2 cellular contexts compared by ENCODE assay signal in the genomic region with DNA sequence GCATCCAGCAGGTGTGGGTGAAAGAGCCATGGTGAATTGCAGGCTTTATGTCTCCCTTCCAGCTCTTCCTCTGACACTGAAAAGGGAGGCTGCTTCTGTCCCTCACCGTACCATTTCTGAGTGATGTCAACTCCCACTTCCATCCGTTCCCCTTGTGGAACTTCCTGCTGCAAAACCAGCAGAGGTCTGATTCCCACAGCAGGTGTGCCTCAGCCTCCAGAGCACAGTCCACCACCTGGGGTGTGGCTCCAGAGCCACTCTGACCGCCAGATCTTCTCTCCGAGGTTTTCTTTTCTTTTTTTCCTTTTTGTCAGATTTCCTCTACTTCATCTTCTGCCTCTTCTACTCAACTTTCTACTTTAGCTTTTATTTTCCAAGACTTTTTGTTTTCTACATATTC.
TF ChIP-seq lines count a peak whose summit lies in the region.

No MANE protein-coding gene starts in this region.

TF ChIP-seq in HCT116, 20 proteins besides CTCF, POLR2A, EP300 and RAD21 (continued from another document):
- no peak for TF ChIP-seq ZFX (IDR thresholded peaks at IDR 0.05)
- TF ChIP-seq CEBPB (IDR thresholded peaks at IDR 0.05; ENCODE audit: low read depth) = no peak
- TF ChIP-seq EZH2 (IDR thresholded peaks at IDR 0.05) = no peak
- no peak for TF ChIP-seq FOSL1 (IDR thresholded peaks at IDR 0.05; ENCODE audit: low read depth)
- TF ChIP-seq JUND (IDR thresholded peaks at IDR 0.05) = no peak
- TF ChIP-seq, protein P1, sequence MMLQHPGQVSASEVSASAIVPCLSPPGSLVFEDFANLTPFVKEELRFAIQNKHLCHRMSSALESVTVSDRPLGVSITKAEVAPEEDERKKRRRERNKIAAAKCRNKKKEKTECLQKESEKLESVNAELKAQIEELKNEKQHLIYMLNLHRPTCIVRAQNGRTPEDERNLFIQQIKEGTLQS (IDR thresholded peaks at IDR 0.05) = no peak
- no peak for TF ChIP-seq EGR1 (IDR thresholded peaks at IDR 0.05; ENCODE audit: low read depth)
- TF ChIP-seq, protein P2, sequence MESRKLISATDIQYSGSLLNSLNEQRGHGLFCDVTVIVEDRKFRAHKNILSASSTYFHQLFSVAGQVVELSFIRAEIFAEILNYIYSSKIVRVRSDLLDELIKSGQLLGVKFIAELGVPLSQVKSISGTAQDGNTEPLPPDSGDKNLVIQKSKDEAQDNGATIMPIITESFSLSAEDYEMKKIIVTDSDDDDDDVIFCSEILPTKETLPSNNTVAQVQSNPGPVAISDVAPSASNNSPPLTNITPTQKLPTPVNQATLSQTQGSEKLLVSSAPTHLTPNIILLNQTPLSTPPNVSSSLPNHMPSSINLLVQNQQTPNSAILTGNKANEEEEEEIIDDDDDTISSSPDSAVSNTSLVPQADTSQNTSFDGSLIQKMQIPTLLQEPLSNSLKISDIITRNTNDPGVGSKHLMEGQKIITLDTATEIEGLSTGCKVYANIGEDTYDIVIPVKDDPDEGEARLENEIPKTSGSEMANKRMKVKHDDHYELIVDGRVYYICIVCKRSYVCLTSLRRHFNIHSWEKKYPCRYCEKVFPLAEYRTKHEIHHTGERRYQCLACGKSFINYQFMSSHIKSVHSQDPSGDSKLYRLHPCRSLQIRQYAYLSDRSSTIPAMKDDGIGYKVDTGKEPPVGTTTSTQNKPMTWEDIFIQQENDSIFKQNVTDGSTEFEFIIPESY (IDR thresholded peaks at IDR 0.05; ENCODE audit: extremely low read depth, insufficient replicate concordance, low read length) = no peak
- no peak for TF ChIP-seq SRF (IDR thresholded peaks at IDR 0.05; ENCODE audit: low read depth)
- no peak for TF ChIP-seq SIN3A (IDR thresholded peaks at IDR 0.05; ENCODE audit: low read depth)
- no peak for TF ChIP-seq REST (IDR thresholded peaks at IDR 0.05; ENCODE audit: low read depth)
- TF ChIP-seq ZNF274 (IDR thresholded peaks at IDR 0.05; ENCODE audit: low read depth, low read length) = no peak
- no peak for TF ChIP-seq EZH2phosphoT487 (IDR thresholded peaks at IDR 0.05; ENCODE audit: borderline replicate concordance)
- TF ChIP-seq ELF1 (IDR thresholded peaks at IDR 0.05; ENCODE audit: borderline replicate concordance, low read depth) = no peak

TF ChIP-seq in HepG2, 621 proteins besides CTCF, POLR2A, EP300 and RAD21 (continued from another document):
- TF ChIP-seq FUBP1 (CRISPR knock-in tag; IDR thresholded peaks at IDR 0.05; ENCODE audit: borderline replicate concordance) = no peak
